Comparison of ENCODE assay signal across 9 cellular contexts in the genomic region with DNA sequence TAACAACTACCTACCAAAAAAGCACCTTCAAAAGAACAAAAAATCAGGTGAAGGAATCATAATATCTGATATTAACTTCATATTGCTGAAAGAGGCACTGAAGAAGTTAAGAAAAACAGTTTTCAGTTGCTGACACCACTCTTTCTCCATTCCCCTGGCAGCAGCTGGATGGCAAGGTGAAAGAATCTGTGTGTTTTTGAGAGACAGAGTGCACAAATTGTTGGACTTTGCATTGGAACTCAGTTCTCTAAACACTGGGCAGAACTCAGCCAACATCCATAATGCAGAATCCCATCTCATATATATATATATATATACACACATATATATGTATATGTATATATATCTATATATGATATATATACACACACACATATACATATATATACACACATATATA.
"Had no signal": no experiment of that assay in that cellular context is flagged by ENCODE, and none has a peak within 500 bp of the region (broad histone marks: within the 10 kb centered on the region; RNA-seq: fewer than 3 reads in every experiment).

No MANE protein-coding gene starts in this region.

- H3K9me3 ChIP-seq: HAP-1 had no signal

- H3K27ac ChIP-seq: GM23248 had no signal

- H3K27ac Mint-ChIP-seq: HFFc6, IgD-negative memory B cell had no signal

- H3K36me3 ChIP-seq: HAP-1 had no signal

- H3K4me3 Mint-ChIP-seq: HFFc6, IgD-negative memory B cell had no signal

- H2AFZ ChIP-seq: GM23248 had no signal

- H3K27me3 Mint-ChIP-seq: IgD-negative memory B cell had no signal

- H3K4me3 ChIP-seq: GM23248, HAP-1 had no signal

- FAIRE-seq: HTR-8/SVneo had no signal

- H3K9ac ChIP-seq: GM23248 had no signal

- H3K9me3 Mint-ChIP-seq: IgD-negative memory B cell had no signal

- H3K4me1 Mint-ChIP-seq: IgD-negative memory B cell had no signal

- ATAC-seq: HCT116 had no signal

- DNase-seq: GM23248, GOT3, H7, HFFc6, KBM-7 had no signal

- H3K36me3 Mint-ChIP-seq: IgD-negative memory B cell had no signal

- H3K4me1 ChIP-seq: HAP-1 had no signal
